ENCODE assay signal across 1 cellular context in the genomic region with DNA sequence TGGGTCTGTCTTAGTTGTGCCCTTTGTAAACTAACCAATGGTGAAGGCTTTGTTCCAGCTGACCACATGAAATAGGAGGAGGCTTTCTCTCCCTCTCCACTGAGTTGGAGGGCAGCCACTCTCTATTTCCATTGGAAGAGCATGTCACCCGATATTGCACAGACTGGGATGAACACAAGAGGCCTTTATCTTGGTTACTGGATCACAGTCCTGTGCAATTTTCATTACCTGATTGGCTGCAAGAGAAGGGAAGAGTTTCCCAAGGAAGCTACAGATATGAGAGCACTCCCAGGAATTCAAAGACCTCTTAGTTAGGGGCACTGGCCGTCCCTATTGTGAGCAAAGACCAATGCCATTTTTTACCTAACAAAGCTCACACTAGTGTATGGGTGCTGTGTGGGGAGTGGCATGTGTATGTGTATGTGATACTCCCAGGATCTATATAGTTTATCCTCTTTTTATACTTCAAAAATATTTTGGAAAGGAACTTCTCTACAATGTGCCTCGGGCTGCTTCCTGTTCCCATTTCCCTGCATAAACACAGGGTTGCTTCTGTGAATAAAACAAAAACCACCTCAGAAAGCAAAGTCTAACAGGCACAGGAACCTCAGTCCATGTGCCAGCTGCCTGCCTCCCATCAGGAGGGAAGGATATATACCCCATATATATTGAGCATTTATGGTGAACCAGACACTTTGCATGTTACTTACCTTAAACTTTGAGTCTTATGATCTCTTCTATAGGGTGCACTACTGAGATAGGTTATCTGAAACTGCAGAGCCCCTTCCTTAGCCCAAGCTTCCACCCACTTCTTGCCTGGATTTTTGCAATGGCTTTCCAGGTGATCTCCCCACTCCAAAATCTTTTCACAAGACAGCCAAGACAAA.
TF ChIP-seq lines count a peak whose summit lies in the region.

No MANE protein-coding gene starts in this region.

TF ChIP-seq in HepG2, 621 proteins besides CTCF, POLR2A, EP300 and RAD21 (continued from another document):
- TF ChIP-seq CCDC6 (CRISPR knock-in tag; IDR thresholded peaks at IDR 0.05): no peak
- 0 out of 2 replicates have a peak, but pooled peaks have one; percentile 17 for TF ChIP-seq DMAP1 (CRISPR knock-in tag; IDR thresholded peaks at IDR 0.05)
- TF ChIP-seq ZNF431 (CRISPR knock-in tag; IDR thresholded peaks at IDR 0.05; ENCODE audit: borderline replicate concordance, low read depth): no peak
- no peak for TF ChIP-seq FLYWCH1 (CRISPR knock-in tag; IDR thresholded peaks at IDR 0.05)
- TF ChIP-seq TCF7 (IDR thresholded peaks at IDR 0.05; ENCODE audit: low read depth): 0 out of 2 replicates have a peak, but pooled peaks have one; percentile 7
- TF ChIP-seq ATF7 (IDR thresholded peaks at IDR 0.05): no peak
- no peak for TF ChIP-seq ATF7 (CRISPR knock-in tag; IDR thresholded peaks at IDR 0.05)
- peak; percentile 41; the same call in 1 of the 2 replicates for TF ChIP-seq SAP130 (CRISPR knock-in tag; IDR thresholded peaks at IDR 0.05; ENCODE audit: low read depth)
- no peak for TF ChIP-seq NBN (conservative IDR thresholded peaks at IDR 0.05)
